Comparison of ENCODE assay signal across 10 cellular contexts in the genomic region with DNA sequence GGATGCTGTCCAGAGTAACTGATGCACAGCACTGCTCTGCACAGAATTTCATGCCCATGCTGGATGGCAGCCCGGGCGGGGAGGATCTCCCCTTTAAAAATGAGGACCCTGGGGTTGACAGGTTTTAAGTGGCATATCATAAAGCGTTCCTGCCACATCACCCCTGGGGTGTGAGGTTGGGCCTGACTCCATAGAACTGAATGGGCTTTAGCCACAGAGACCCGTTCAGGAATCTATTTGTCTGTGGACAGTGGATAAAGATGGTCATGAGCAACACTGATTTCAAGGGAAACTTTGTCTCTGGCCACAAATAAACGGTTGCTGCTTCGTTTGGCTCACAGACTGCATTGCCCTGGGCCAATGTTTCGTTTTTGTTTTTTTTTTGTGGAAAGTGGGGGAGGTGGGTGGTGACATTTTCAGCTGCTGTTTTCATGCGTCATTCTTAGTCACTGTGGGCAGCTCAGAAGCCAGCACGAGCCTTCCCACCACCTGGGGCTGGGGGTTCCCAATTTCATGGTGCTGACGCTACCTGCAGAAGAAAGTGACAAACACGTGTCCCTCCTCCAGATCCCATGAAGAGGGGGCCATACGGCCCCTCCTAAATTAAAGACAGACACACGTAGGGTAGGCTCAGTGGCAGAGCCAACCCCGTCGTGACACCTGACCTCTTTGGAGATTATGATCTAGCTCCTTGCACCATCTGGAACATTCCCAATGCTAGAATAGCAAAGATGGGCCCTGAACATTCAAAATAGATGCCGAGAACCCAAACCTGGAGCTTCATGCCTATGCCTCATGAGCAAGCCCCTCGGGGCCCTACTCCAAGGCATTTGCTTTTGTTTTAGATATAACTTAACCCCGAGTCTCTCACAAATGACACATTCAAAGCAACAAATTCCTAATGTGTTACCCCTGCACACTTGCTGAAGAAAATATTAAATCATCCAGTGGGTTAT. TPM values are rescaled to one million over a fixed set of nuclear protein-coding genes. Genes with fewer than 3 reads are reported as not detected.
DNase-seq lines count a peak whose midpoint lies in the region; ATAC-seq and TF ChIP-seq lines count a peak whose summit lies in the region.
"Had no signal": no experiment of that assay in that cellular context is flagged by ENCODE, and none has a peak within 500 bp of the region (broad histone marks: within the 10 kb centered on the region; RNA-seq: fewer than 3 reads in every experiment).

No MANE protein-coding gene starts in this region.

- peaks cover 14% of the 10 kb centered on the region for H3K4me1 ChIP-seq in SJCRH30

- peaks cover 24% of the 10 kb centered on the region for H3K27me3 Mint-ChIP-seq in mesothelial cell of epicardium (ENCODE audit: low read depth)

- H3K4me1 Mint-ChIP-seq in mesothelial cell of epicardium = no peaks in the 10 kb centered on the region
- H3K4me1 Mint-ChIP-seq: nephron had no signal

- H3K27me3 ChIP-seq in SJCRH30 = no peaks in the 10 kb centered on the region
- no peaks in the 10 kb centered on the region for H3K27me3 ChIP-seq in brain microvascular endothelial cell (replicated peaks)

- H3K4me3 ChIP-seq in SJCRH30 (no peak overlapping the region), brain microvascular endothelial cell (ENCODE audit: low read depth, low read length) (no peak overlapping the region)

- DNase-seq in GM10266 (ENCODE audit: extremely low spot score) (peak; percentile 70), SJCRH30 (peak; percentile 67 to 76), brain microvascular endothelial cell (peak; percentile 73), OCI-M2 (lab: John Stamatoyannopoulos, UW; ENCODE audit: unreplicated experiment) (no peak), mesothelial cell of epicardium (ENCODE audit: low spot score in 2 of 2, unreplicated experiment in 2 of 2) (no peak), cardiac septum (ENCODE audit: low spot score) (no peak)
- peak; percentile 33 to 54 for DNase-seq in stimulated activated CD4-positive, alpha-beta T cell treated with anti-CD3 and anti-CD28 coated beads, Interleukin-2, amount 100 ng/mL, for 48 hours
- DNase-seq: NCI-H2029 had no signal

- no peak overlapping the region for H3K4me3 Mint-ChIP-seq in mesothelial cell of epicardium
- H3K4me3 Mint-ChIP-seq: nephron had no signal

- H3K36me3 ChIP-seq in SJCRH30 (no peaks in the 10 kb centered on the region), brain microvascular endothelial cell (replicated peaks) (no peaks in the 10 kb centered on the region)

- TF ChIP-seq CTCF in GM10266 (IDR thresholded peaks at IDR 0.05; ENCODE audit: control insufficient read depth, insufficient read depth, low read depth, missing control alignments) = no peak
- no peak for TF ChIP-seq CTCF in brain microvascular endothelial cell (IDR thresholded peaks at IDR 0.05; ENCODE audit: low read depth, low read length, missing control alignments)
- TF ChIP-seq CTCF in mesothelial cell of epicardium (IDR thresholded peaks at IDR 0.05; ENCODE audit: unreplicated experiment) = no peak

- H3K9me3 Mint-ChIP-seq in mesothelial cell of epicardium = peaks cover 7% of the 10 kb centered on the region

- intact Hi-C loops in cardiac septum (cut with DNase I) = no loop called here

- no peak overlapping the region for H3K27ac Mint-ChIP-seq in mesothelial cell of epicardium
- H3K27ac Mint-ChIP-seq: nephron had no signal

- ATAC-seq in HG03039 (IDR thresholded peaks at IDR 0.05; ENCODE audit: unreplicated experiment) = no peak

- H3K9me3 ChIP-seq in SJCRH30 (replicated peaks) = no peaks in the 10 kb centered on the region

- peak overlapping the region; percentile 73 for H3K27ac ChIP-seq in SJCRH30
- peak overlapping the region; percentile 1 for H3K27ac ChIP-seq in brain microvascular endothelial cell

- in situ Hi-C loops in brain microvascular endothelial cell (cut with HindIII; ENCODE audit: low pct_ligation_motif_present, low sequenced_read_pairs) = no loop called here

- peaks cover 3% of the 10 kb centered on the region for H3K36me3 Mint-ChIP-seq in mesothelial cell of epicardium

RNA-seq across cellular contexts. Expression of gene PHF21B, which starts 54.8 kb away (rescaled TPM):
- total RNA-seq in SJCRH30 (2014; rRNA removed; shearing (Covaris generic)) = 2.9 and 5.8 TPM in 2 replicates
- total RNA-seq in mesothelial cell of epicardium (5.7 to 8.6 TPM (median 6.8 TPM) in 3 replicates), cardiac septum (0.67 TPM)

Comparison
In these comparisons a context has a peak if more than half of its experiments do, and no peak if none do; other contexts are left out.
1. DNase-seq: peak in GM10266 (single experiment), SJCRH30 (2 of 2), brain microvascular endothelial cell (single experiment) and stimulated activated CD4-positive, alpha-beta T cell treated with anti-CD3 and anti-CD28 coated beads, Interleukin-2, amount 100 ng/mL, for 48 hours (2 of 2); none in OCI-M2 (single experiment), mesothelial cell of epicardium (0 of 2) and cardiac septum (single experiment).